Comparison of ENCODE assay signal across 9 cellular contexts in genomic region chr3:10945683-10946287, GRCh38. TPM values are rescaled to one million over a fixed set of nuclear protein-coding genes. Genes with fewer than 3 reads are reported as not detected.
DNase-seq lines count a peak whose midpoint lies in the region; ATAC-seq and TF ChIP-seq lines count a peak whose summit lies in the region.
"Had no signal": no experiment of that assay in that cellular context is flagged by ENCODE, and none has a peak within 500 bp of the region (broad histone marks: within the 10 kb centered on the region; RNA-seq: fewer than 3 reads in every experiment).

No MANE protein-coding gene starts in this region.

- H4K20me1 ChIP-seq in mammary epithelial cell (ENCODE audit: insufficient read depth, low read length), result no peaks in the 10 kb centered on the region
- H4K20me1 ChIP-seq: BLaER1 had no signal

- peak in 2 of 3 experiments; percentile 17 to 46 for DNase-seq in NCI-H1417 (lab: John Stamatoyannopoulos, UW)
- DNase-seq in NCI-H1417 treated with DMSO at 0.1 percent for 48 hours (lab: John Stamatoyannopoulos, UW), result no peak
- peak; percentile 45 for DNase-seq in T-helper 9 cell
- peak; percentile 33 for DNase-seq in mammary epithelial cell
- DNase-seq in islet precursor cell, result peak; percentile 87
- DNase-seq in stimulated activated CD4-positive, alpha-beta T cell treated with anti-CD3 and anti-CD28 coated beads, Interleukin-2, amount 100 ng/mL, for 24 hours, result peak; percentile 56 to 69
- no peak for DNase-seq in NCI-H2107 (lab: John Stamatoyannopoulos, UW)

- H3K9me3 ChIP-seq in mammary epithelial cell (replicated peaks; ENCODE audit: insufficient read depth, low read length), result no peaks in the 10 kb centered on the region

- 50% methylated on average over 2 of the region's 8 CpGs for WGBS in mammary epithelial cell (ENCODE audit: low coverage, missing lambda C conversion rate)

- CTCF ChIA-PET in mammary epithelial cell (lab: Charles Lee; ENCODE audit: low non-redundant PET), result no interaction called here

- BruUV-seq in mammary epithelial cell (replicated peaks; lab: Mats Ljungman, UMichigan), result no TSS peak

- H3K79me2 ChIP-seq in mammary epithelial cell (ENCODE audit: insufficient read depth, low read length), result no peaks in the 10 kb centered on the region

- in situ Hi-C loops in mammary epithelial cell (cut with MboI; ENCODE audit: low sequenced_read_pairs in 2 of 2), result loop anchor here in 1 of 2 donors (5.0 to 25.0 kb wide), 2 partner anchors 117 to 392 kb away; no protein-coding TSS in a partner anchor

- dilution Hi-C loops in mammary epithelial cell (cut with HindIII; ENCODE audit: low sequenced_read_pairs), result no loop called here

- peak; percentile 66 to 85 for TF ChIP-seq CTCF in mammary epithelial cell (conservative IDR thresholded peaks at IDR 0.05 in 1 of 2, IDR thresholded peaks at IDR 0.05 in 1 of 2; ENCODE audit: extremely low read depth in 1 of 2, insufficient read depth in 1 of 2, low read depth in 1 of 2, low read length in 2 of 2)

- peak overlapping the region; percentile 50 for H2AFZ ChIP-seq in mammary epithelial cell (ENCODE audit: low read depth, low read length)

- no peak overlapping the region for H3K4me2 ChIP-seq in mammary epithelial cell (ENCODE audit: insufficient read depth, low read depth, low read length)
- H3K4me2 ChIP-seq: BLaER1 had no signal

- no peak overlapping the region for H3K4me3 ChIP-seq in mammary epithelial cell (replicated peaks in 1 of 3; ENCODE audit: insufficient read depth in 1 of 3, low read depth in 2 of 3, low read length in 3 of 3)
- H3K4me3 ChIP-seq: BLaER1 had no signal

- no peak overlapping the region for H3K9ac ChIP-seq in mammary epithelial cell (ENCODE audit: insufficient read depth, low read length)
- H3K9ac ChIP-seq: BLaER1 had no signal

- intact Hi-C loops in mammary epithelial cell (cut with micrococcal nuclease), result loop anchor here (1.0 to 10.0 kb wide), 4 partner anchors 38 to 269 kb away; no protein-coding TSS in a partner anchor

- peak; percentile 80 for ATAC-seq in HG03354 (IDR thresholded peaks at IDR 0.05; ENCODE audit: poor library complexity, severe bottlenecking, unreplicated experiment)

- peaks cover 16% of the 10 kb centered on the region for H3K4me1 ChIP-seq in mammary epithelial cell (ENCODE audit: insufficient read depth, low read length)
- H3K4me1 ChIP-seq: BLaER1 had no signal

- H3K36me3 ChIP-seq in mammary epithelial cell (ENCODE audit: insufficient read depth, low read length), result no peaks in the 10 kb centered on the region
- H3K36me3 ChIP-seq: BLaER1 had no signal

- H3K27me3 ChIP-seq in mammary epithelial cell (ENCODE audit: insufficient read depth, low read length), result no peaks in the 10 kb centered on the region
- H3K27me3 ChIP-seq: BLaER1 had no signal

- no peak overlapping the region for H3K27ac ChIP-seq in mammary epithelial cell (ENCODE audit: insufficient read depth, low read depth, low read length)
- H3K27ac ChIP-seq: BLaER1 had no signal

RNA-seq across cellular contexts. Expression of gene SLC6A1, which starts 46.8 kb away (rescaled TPM):
- total RNA-seq in mammary epithelial cell, result under 1 TPM in 1 of 2 donors, not detected in 1; under 0.01 TPM
- polyA plus RNA-seq in mammary epithelial cell, result not detected
- not detected for polyA minus RNA-seq in mammary epithelial cell

Comparison
In these comparisons a context has a peak if more than half of its experiments do, and no peak if none do; other contexts are left out.
1. DNase-seq: peak in NCI-H1417 (2 of 3), T-helper 9 cell (single experiment), mammary epithelial cell (single experiment), islet precursor cell (single experiment) and stimulated activated CD4-positive, alpha-beta T cell treated with anti-CD3 and anti-CD28 coated beads, Interleukin-2, amount 100 ng/mL, for 24 hours (2 of 2); none in NCI-H1417 treated with DMSO at 0.1 percent for 48 hours (single experiment) and NCI-H2107 (single experiment).